Comparison of ENCODE assay signal across 8 cellular contexts in genomic region chr5:38749861-38750260, GRCh38.
"Had no signal": no experiment of that assay in that cellular context is flagged by ENCODE, and none has a peak within 500 bp of the region (broad histone marks: within the 10 kb centered on the region; RNA-seq: fewer than 3 reads in every experiment).

No MANE protein-coding gene starts in this region.

- H3K36me3 ChIP-seq: HAP-1 had no signal

- H3K4me2 ChIP-seq: GM23338 had no signal

- H3K9me3 ChIP-seq: HAP-1 had no signal

- H3K4me3 ChIP-seq: GM23338, HAP-1, K562 had no signal

- DNase-seq: H7, HFFc6, KG1 had no signal

- FAIRE-seq: HepG2, K562 had no signal

- H3K4me1 ChIP-seq: HAP-1 had no signal

- ATAC-seq: GM23338, HCT116, HepG2, K562 had no signal

- H2AFZ ChIP-seq: GM23338 had no signal
